Comparison of ENCODE assay signal across 9 cellular contexts in the genomic region with DNA sequence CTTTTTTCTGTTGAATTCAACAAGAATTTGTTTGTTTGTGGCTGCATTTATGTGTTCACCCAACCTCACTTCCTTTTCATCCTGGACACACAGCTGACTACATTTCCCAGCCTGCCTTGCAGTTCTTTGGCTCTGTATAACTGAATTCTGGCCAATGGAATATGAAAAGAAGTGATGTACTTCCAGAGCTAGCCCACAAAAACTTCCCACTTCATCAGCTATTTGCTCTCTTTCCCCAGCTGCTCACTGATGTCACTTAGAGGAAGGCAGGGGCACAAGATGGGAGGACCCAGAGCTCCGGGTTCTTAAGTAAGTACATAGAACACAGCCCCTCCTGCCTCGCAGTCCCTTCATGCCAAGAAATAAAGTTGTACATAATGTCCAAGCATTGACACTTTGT.
DNase-seq lines count a peak whose midpoint lies in the region; TF ChIP-seq lines count a peak whose summit lies in the region.
"Had no signal": no experiment of that assay in that cellular context is flagged by ENCODE, and none has a peak within 500 bp of the region (broad histone marks: within the 10 kb centered on the region; RNA-seq: fewer than 3 reads in every experiment).

No MANE protein-coding gene starts in this region.

- H3K4me2 ChIP-seq in neural progenitor cell: no peak overlapping the region

- H3K9me3 Mint-ChIP-seq in neural progenitor cell: no peaks in the 10 kb centered on the region

- TF ChIP-seq CTCF in epithelial cell of esophagus (IDR thresholded peaks at IDR 0.05; ENCODE audit: insufficient read depth, low read depth, low read length, missing control alignments) (no peak), neural progenitor cell (IDR thresholded peaks at IDR 0.05) (no peak)

- H3K79me2 ChIP-seq in neural progenitor cell (ENCODE audit: low read depth): no peaks in the 10 kb centered on the region

- peaks cover 40% of the 10 kb centered on the region for H3K4me1 ChIP-seq in neural progenitor cell

- H3K27ac Mint-ChIP-seq in neural progenitor cell: no peak overlapping the region

- H3K27ac ChIP-seq in neural progenitor cell: no peak overlapping the region

- H3K4me1 Mint-ChIP-seq in neural progenitor cell: peaks cover 40% of the 10 kb centered on the region

- DNase-seq in AG08396 (ENCODE audit: low spot score) (peak; percentile 80), OCI-M1 (lab: John Stamatoyannopoulos, UW) (peak; percentile 42), epithelial cell of esophagus (ENCODE audit: low read depth) (peak; percentile 50), neural progenitor cell (ENCODE audit: low spot score) (no peak), HK-2 (ENCODE audit: unreplicated experiment) (no peak), NCI-H524 treated with DMSO at 0.1 percent for 48 hours (lab: John Stamatoyannopoulos, UW) (no peak), NCI-H2081 (lab: John Stamatoyannopoulos, UW) (no peak)
- DNase-seq in activated naive CD4-positive, alpha-beta T cell treated with Interleukin-2 at 50 U/mL for 16 hours: no peak
- DNase-seq: NCI-H1048 had no signal

- H3K27me3 Mint-ChIP-seq in neural progenitor cell (ENCODE audit: insufficient read depth, low read depth): peaks cover 5% of the 10 kb centered on the region

- no peak overlapping the region for H3K4me3 Mint-ChIP-seq in neural progenitor cell

- H3K36me3 Mint-ChIP-seq in neural progenitor cell: no peaks in the 10 kb centered on the region

- peak overlapping the region; percentile 51 for H2AFZ ChIP-seq in neural progenitor cell (replicated peaks)

- H3K36me3 ChIP-seq in neural progenitor cell: no peaks in the 10 kb centered on the region

- H3K4me3 ChIP-seq in epithelial cell of esophagus (ENCODE audit: low read length) (no peak overlapping the region), neural progenitor cell (no peak overlapping the region)

- H3K9me3 ChIP-seq in neural progenitor cell (ENCODE audit: low read depth): no peaks in the 10 kb centered on the region

- no peak overlapping the region for H3K9ac ChIP-seq in neural progenitor cell

- no peaks in the 10 kb centered on the region for H4K20me1 ChIP-seq in neural progenitor cell (ENCODE audit: low read depth)

- peaks cover 20% of the 10 kb centered on the region for H3F3A ChIP-seq in neural progenitor cell (ENCODE audit: low read depth)

- H3K27me3 ChIP-seq in neural progenitor cell: no peaks in the 10 kb centered on the region

Comparison
In these comparisons a context has a peak if more than half of its experiments do, and no peak if none do; other contexts are left out.
1. DNase-seq: peak in AG08396 (single experiment), OCI-M1 (single experiment) and epithelial cell of esophagus (single experiment); none in neural progenitor cell (single experiment), activated naive CD4-positive, alpha-beta T cell treated with Interleukin-2 at 50 U/mL for 16 hours (single experiment), HK-2 (single experiment), NCI-H524 treated with DMSO at 0.1 percent for 48 hours (single experiment) and NCI-H2081 (0 of 2).